In genomic region chr9:13688223-13688989, GRCh38 we compare ENCODE assay signal across 16 cellular contexts.
DNase-seq lines count a peak whose midpoint lies in the region; TF ChIP-seq lines count a peak whose summit lies in the region.
"Had no signal": no experiment of that assay in that cellular context is flagged by ENCODE, and none has a peak within 500 bp of the region (broad histone marks: within the 10 kb centered on the region; RNA-seq: fewer than 3 reads in every experiment).

No MANE protein-coding gene starts in this region.

- H3K4me3 ChIP-seq in NT2/D1 (ENCODE audit: insufficient read length, low read depth) (no peak overlapping the region), fibroblast of pulmonary artery (replicated peaks; ENCODE audit: low read depth, low read length) (no peak overlapping the region), neuron (ENCODE audit: low read length) (peak overlapping the region; percentile 15)
- H3K4me3 ChIP-seq: skin epidermis had no signal

- no CpG with 5 or more reads among the region's 4 CpGs for WGBS in H9 (ENCODE audit: extremely low coverage, insufficient read length, low lambda C conversion rate)

- H3K9ac ChIP-seq in H9 (ENCODE audit: extremely low read depth, insufficient read length, low read length), result no peak overlapping the region
- no peak overlapping the region for H3K9ac ChIP-seq in NT2/D1 (ENCODE audit: insufficient read length, low read depth)

- no peak overlapping the region for H2BK20ac ChIP-seq in H9 (ENCODE audit: low read depth, low read length, poor library complexity, severe bottlenecking)

- H4K20me1 ChIP-seq in H9 (ENCODE audit: control insufficient read depth, insufficient read depth, insufficient read length), result no peaks in the 10 kb centered on the region

- H2BK12ac ChIP-seq in H9 (ENCODE audit: insufficient read length, low read depth, low read length), result no peak overlapping the region

- H3K4me1 Mint-ChIP-seq in H9, result peaks cover 20 to 21% of the 10 kb centered on the region in 2 experiments
- H3K4me1 Mint-ChIP-seq in activated CD4-positive, alpha-beta T cell treated with anti-CD3 and anti-CD28 coated beads, Interleukin-2, amount 10 ng/mL, durations not matched to agents 24 days and 14 days, result no peaks in the 10 kb centered on the region
- H3K4me1 Mint-ChIP-seq: activated naive CD8-positive, alpha-beta T cell treated with anti-CD3 and anti-CD28 coated beads, Interleukin-2, amount 10 ng/mL, durations not matched to agents 7 days and 5 days; CD4-positive, CD25-positive, alpha-beta regulatory T cell had no signal

- H3K27ac Mint-ChIP-seq in H9, result peak overlapping the region; percentile 76 to 91 (median 80)
- H3K27ac Mint-ChIP-seq in activated CD4-positive, alpha-beta T cell treated with anti-CD3 and anti-CD28 coated beads, Interleukin-2, amount 10 ng/mL, durations not matched to agents 24 days and 14 days, result no peak overlapping the region
- H3K27ac Mint-ChIP-seq: activated naive CD8-positive, alpha-beta T cell treated with anti-CD3 and anti-CD28 coated beads, Interleukin-2, amount 10 ng/mL, durations not matched to agents 7 days and 5 days; CD4-positive, CD25-positive, alpha-beta regulatory T cell; dendritic cell treated with granulocyte-macrophage colony-stimulating factor and Interleukin-4, amounts not matched to agents 40 ng/mL and 50 ng/mL, for 4 days; nephron progenitor cell had no signal

- no peak overlapping the region for H3K14ac ChIP-seq in H9 (ENCODE audit: insufficient read depth, low read length)

- peaks cover 9 to 27% (median 23%) of the 10 kb centered on the region in 3 experiments; a peak in 6 of 7 replicates for H3K36me3 Mint-ChIP-seq in H9 (ENCODE audit: insufficient read depth in 1 of 3, low read depth in 3 of 3)
- no peaks in the 10 kb centered on the region for H3K36me3 Mint-ChIP-seq in activated CD4-positive, alpha-beta T cell treated with anti-CD3 and anti-CD28 coated beads, Interleukin-2, amount 10 ng/mL, durations not matched to agents 24 days and 14 days (ENCODE audit: low read depth)
- H3K36me3 Mint-ChIP-seq: activated naive CD8-positive, alpha-beta T cell treated with anti-CD3 and anti-CD28 coated beads, Interleukin-2, amount 10 ng/mL, durations not matched to agents 7 days and 5 days; CD4-positive, CD25-positive, alpha-beta regulatory T cell had no signal

- no peak overlapping the region for H4K5ac ChIP-seq in H9 (ENCODE audit: insufficient read length, low read depth, low read length)

- H3K27me3 ChIP-seq in H9 (ENCODE audit: insufficient read depth, low read length), result no peaks in the 10 kb centered on the region
- no peaks in the 10 kb centered on the region for H3K27me3 ChIP-seq in NT2/D1 (ENCODE audit: insufficient read depth, insufficient read length)
- no peaks in the 10 kb centered on the region for H3K27me3 ChIP-seq in neuron (ENCODE audit: insufficient read depth, low read length)

- intact Hi-C loops in activated CD4-positive, alpha-beta T cell treated with anti-CD3 and anti-CD28 coated beads, Interleukin-2, amount 10 ng/mL, durations not matched to agents 24 days and 14 days (cut with micrococcal nuclease), result no loop called here

- H3K36me3 ChIP-seq in NT2/D1 (ENCODE audit: insufficient read depth, insufficient read length, low read length) (no peaks in the 10 kb centered on the region), neuron (ENCODE audit: insufficient read depth, low read length) (no peaks in the 10 kb centered on the region)

- H3K4me2 ChIP-seq in H9 (ENCODE audit: insufficient read depth, insufficient read length, low read length), result no peak overlapping the region

- H2AFZ ChIP-seq in H9 (ENCODE audit: low read length) (no peak overlapping the region), neuron (ENCODE audit: low read depth, low read length) (no peak overlapping the region)

- no peak overlapping the region for H2AK5ac ChIP-seq in H9 (ENCODE audit: insufficient read length, low read length)

- TF ChIP-seq CTCF in H9 (conservative IDR thresholded peaks at IDR 0.05), result no peak
- TF ChIP-seq CTCF in fibroblast of pulmonary artery (IDR thresholded peaks at IDR 0.05; ENCODE audit: low read length, missing control alignments), result no peak

- no peaks in the 10 kb centered on the region for H3K27me3 Mint-ChIP-seq in H9 (ENCODE audit: low read depth)
- H3K27me3 Mint-ChIP-seq in activated CD4-positive, alpha-beta T cell treated with anti-CD3 and anti-CD28 coated beads, Interleukin-2, amount 10 ng/mL, durations not matched to agents 24 days and 14 days, result no peaks in the 10 kb centered on the region
- H3K27me3 Mint-ChIP-seq: activated naive CD8-positive, alpha-beta T cell treated with anti-CD3 and anti-CD28 coated beads, Interleukin-2, amount 10 ng/mL, durations not matched to agents 7 days and 5 days; CD4-positive, CD25-positive, alpha-beta regulatory T cell; dendritic cell treated with granulocyte-macrophage colony-stimulating factor and Interleukin-4, amounts not matched to agents 40 ng/mL and 50 ng/mL, for 4 days had no signal

- no peak overlapping the region for H3T11ph ChIP-seq in H9 (ENCODE audit: low read length)

- no peak overlapping the region for H2BK5ac ChIP-seq in H9 (ENCODE audit: insufficient read length, low read length)

- no peaks in the 10 kb centered on the region for H3K79me2 ChIP-seq in H9 (ENCODE audit: insufficient read depth, low read length)

- H3K79me1 ChIP-seq in H9 (ENCODE audit: insufficient read depth, low read depth, low read length, poor library complexity, severe bottlenecking), result no peaks in the 10 kb centered on the region

- no peak overlapping the region for H3K18ac ChIP-seq in H9 (ENCODE audit: insufficient read length, low read depth, low read length)

- H3K4ac ChIP-seq in H9 (ENCODE audit: low read depth, low read length), result no peak overlapping the region

- no peak overlapping the region for H3K23ac ChIP-seq in H9 (ENCODE audit: insufficient read length, low read depth, low read length)

- H2BK120ac ChIP-seq in H9 (ENCODE audit: low read depth, low read length, poor library complexity, severe bottlenecking), result no peak overlapping the region

- no peak overlapping the region for H3K56ac ChIP-seq in H9 (ENCODE audit: insufficient read length, low read depth, low read length)

- no peak overlapping the region for H4K91ac ChIP-seq in H9 (ENCODE audit: insufficient read length, low read depth, low read length)

- H3K9me3 Mint-ChIP-seq in H9, result peaks cover 19 to 32% of the 10 kb centered on the region in 2 experiments; a peak in 4 of 5 replicates
- peaks cover 3% of the 10 kb centered on the region for H3K9me3 Mint-ChIP-seq in activated CD4-positive, alpha-beta T cell treated with anti-CD3 and anti-CD28 coated beads, Interleukin-2, amount 10 ng/mL, durations not matched to agents 24 days and 14 days
- H3K9me3 Mint-ChIP-seq: activated naive CD8-positive, alpha-beta T cell treated with anti-CD3 and anti-CD28 coated beads, Interleukin-2, amount 10 ng/mL, durations not matched to agents 7 days and 5 days had no signal

- no peaks in the 10 kb centered on the region for H3K23me2 ChIP-seq in H9 (ENCODE audit: insufficient read length, low read depth, low read length, poor library complexity, severe bottlenecking)

- H4K8ac ChIP-seq in H9 (replicated peaks; ENCODE audit: insufficient read length, low read depth, low read length), result no peak overlapping the region

- H3K9me3 ChIP-seq in H9 (ENCODE audit: control insufficient read depth, low read depth, low read length) (no peaks in the 10 kb centered on the region), NT2/D1 (ENCODE audit: insufficient read depth, low read length) (0 out of 2 replicates have a peak, but pooled peaks cover 3% of the 10 kb centered on the region), neuron (ENCODE audit: low read length) (no peaks in the 10 kb centered on the region)

- H3K27ac ChIP-seq in H9 (ENCODE audit: insufficient read length, low read depth, low read length), result peak overlapping the region; percentile 67

- H3K4me3 Mint-ChIP-seq in H9, result no peak overlapping the region
- H3K4me3 Mint-ChIP-seq in activated CD4-positive, alpha-beta T cell treated with anti-CD3 and anti-CD28 coated beads, Interleukin-2, amount 10 ng/mL, durations not matched to agents 24 days and 14 days, result no peak overlapping the region
- H3K4me3 Mint-ChIP-seq: activated naive CD8-positive, alpha-beta T cell treated with anti-CD3 and anti-CD28 coated beads, Interleukin-2, amount 10 ng/mL, durations not matched to agents 7 days and 5 days; CD4-positive, CD25-positive, alpha-beta regulatory T cell; dendritic cell treated with granulocyte-macrophage colony-stimulating factor and Interleukin-4, amounts not matched to agents 40 ng/mL and 50 ng/mL, for 4 days; nephron progenitor cell had no signal

- DNase-seq in H9, result no peak
- DNase-seq in NT2/D1 (ENCODE audit: low read depth, low spot score), result peak; percentile 35
- DNase-seq in fibroblast of pulmonary artery (ENCODE audit: low read depth), result peak; percentile 13
- no peak for DNase-seq in superior temporal gyrus (ENCODE audit: extremely low spot score)
- no peak for DNase-seq in SIG-M5 (lab: John Stamatoyannopoulos, UW)
- DNase-seq in activated CD4-positive, alpha-beta T cell treated with anti-CD3 and anti-CD28 coated beads, Interleukin-2, amount 10 ng/mL, durations not matched to agents 24 days and 14 days, result no peak
- DNase-seq in putamen (ENCODE audit: low spot score), result no peak
- DNase-seq: activated CD4-positive, CD25-positive, alpha-beta regulatory T cell treated with anti-CD3 and anti-CD28 coated beads, Interleukin-2, amount 50 U/mL, for 72 hours; activated naive CD8-positive, alpha-beta T cell treated with anti-CD3 and anti-CD28 coated beads, Interleukin-2, amount 10 ng/mL, durations not matched to agents 7 days and 5 days; CD4-positive, CD25-positive, alpha-beta regulatory T cell; HCEC 1CT; NCI-H2107; nephron progenitor cell had no signal

- no peak overlapping the region for H2BK15ac ChIP-seq in H9 (ENCODE audit: low read depth, low read length)

- H3K4me1 ChIP-seq in H9 (ENCODE audit: insufficient read depth, low read length), result 0 out of 2 replicates have a peak, but pooled peaks cover 4% of the 10 kb centered on the region
- H3K4me1 ChIP-seq in NT2/D1 (ENCODE audit: insufficient read depth, insufficient read length), result peaks cover 3% of the 10 kb centered on the region
- H3K4me1 ChIP-seq in neuron (ENCODE audit: insufficient read depth, low read length), result peaks cover 10% of the 10 kb centered on the region

Comparison
In these comparisons a context has a peak if more than half of its experiments do, and no peak if none do; other contexts are left out.
1. DNase-seq: peak in NT2/D1 (single experiment) and fibroblast of pulmonary artery (single experiment); none in H9 (single experiment), superior temporal gyrus (single experiment), SIG-M5 (single experiment), activated CD4-positive, alpha-beta T cell treated with anti-CD3 and anti-CD28 coated beads, Interleukin-2, amount 10 ng/mL, durations not matched to agents 24 days and 14 days (single experiment) and putamen (single experiment).